22 cellular contexts compared by ENCODE assay signal in the genomic region with DNA sequence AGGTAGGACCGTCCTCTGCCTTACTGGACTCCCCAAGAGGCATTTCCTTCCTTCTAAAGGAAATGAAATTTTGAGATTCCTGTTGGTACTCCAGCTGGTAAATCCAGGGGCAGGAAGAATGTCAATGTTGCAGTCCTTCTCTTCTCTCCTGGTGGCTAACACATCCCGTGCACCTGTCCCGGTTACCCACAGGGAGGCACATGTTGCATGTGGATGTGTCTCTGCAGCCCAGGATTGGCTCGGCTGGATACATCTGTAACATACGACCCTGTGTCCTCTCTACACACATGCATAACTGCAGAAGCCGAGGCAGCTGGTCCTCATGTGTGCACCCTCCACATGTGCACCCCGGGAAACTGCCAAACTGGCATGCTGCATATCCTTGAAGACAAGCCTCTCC. TPM values are rescaled to one million over a fixed set of nuclear protein-coding genes. Genes with fewer than 3 reads are reported as not detected.
DNase-seq lines count a peak whose midpoint lies in the region.
"Had no signal": no experiment of that assay in that cellular context is flagged by ENCODE, and none has a peak within 500 bp of the region (broad histone marks: within the 10 kb centered on the region; RNA-seq: fewer than 3 reads in every experiment).

No MANE protein-coding gene starts in this region.

- H3K9ac ChIP-seq in mesendoderm (ENCODE audit: low read length), result no peak overlapping the region

- no peak overlapping the region for H2BK15ac ChIP-seq in mesendoderm (replicated peaks; ENCODE audit: low read depth)

- no peaks in the 10 kb centered on the region for H3K36me3 ChIP-seq in CD8-positive, alpha-beta memory T cell (ENCODE audit: insufficient read depth, low read length)
- no peaks in the 10 kb centered on the region for H3K36me3 ChIP-seq in mesendoderm (ENCODE audit: control insufficient read depth, insufficient read depth, low read length)
- H3K36me3 ChIP-seq: SJSA1, tibial nerve had no signal

- H3K4me1 Mint-ChIP-seq in CD8-positive, alpha-beta memory T cell, result peaks cover 4 to 15% (median 7%) of the 10 kb centered on the region in 3 donors

- H3K27ac Mint-ChIP-seq in CD8-positive, alpha-beta memory T cell, result no peak overlapping the region
- H3K27ac Mint-ChIP-seq: activated CD8-positive, alpha-beta T cell treated with anti-CD3 and anti-CD28 coated beads for 36 hours; dendritic cell treated with granulocyte-macrophage colony-stimulating factor and Interleukin-4, amounts not matched to agents 40 ng/mL and 50 ng/mL, for 4 days; T-helper 2 cell treated with Interferon-gamma antibody and Interleukin-4, amounts not matched to agents 5 μg/mL and 100 μg/mL, for 36 hours had no signal

- H2BK5ac ChIP-seq in mesendoderm (ENCODE audit: low read length), result no peak overlapping the region

- no peaks in the 10 kb centered on the region for H3K79me1 ChIP-seq in mesendoderm (ENCODE audit: low read length)

- H3K4me3 ChIP-seq in CD8-positive, alpha-beta memory T cell (ENCODE audit: low read length), result no peak overlapping the region
- H3K4me3 ChIP-seq in mesendoderm (ENCODE audit: low read length), result no peak overlapping the region

- peaks cover 9% of the 10 kb centered on the region for H3K4me1 ChIP-seq in CD8-positive, alpha-beta memory T cell (ENCODE audit: insufficient read depth, low read length)
- H3K4me1 ChIP-seq in mesendoderm (ENCODE audit: control insufficient read depth, low read depth, low read length), result peaks cover 15% of the 10 kb centered on the region

- H3K9me3 ChIP-seq in CD8-positive, alpha-beta memory T cell (ENCODE audit: low read length), result no peaks in the 10 kb centered on the region

- DNase-seq in NCI-H1092 treated with DMSO at 0.1 percent for 48 hours (lab: John Stamatoyannopoulos, UW) (peak; percentile 24), NCI-H1092 (lab: John Stamatoyannopoulos, UW) (no peak), NCI-H510A treated with DMSO at 0.1 percent for 48 hours (lab: John Stamatoyannopoulos, UW) (peak; percentile 61), mesendoderm (peak; percentile 17), CD1c-positive myeloid dendritic cell (ENCODE audit: extremely low spot score) (no peak), GOT3 (lab: John Stamatoyannopoulos, UW) (no peak)
- no peak for DNase-seq in CD8-positive, alpha-beta memory T cell
- no peak for DNase-seq in central memory CD4-positive, alpha-beta T cell
- DNase-seq: DMS 273 treated with DMSO at 0.1 percent for 48 hours, islet precursor cell, NCI-H187 treated with DMSO at 0.1 percent for 48 hours had no signal

- no peaks in the 10 kb centered on the region for H3K36me3 Mint-ChIP-seq in CD8-positive, alpha-beta memory T cell

- CTCF ChIA-PET in CD8-positive, alpha-beta memory T cell (lab: Charles Lee), result no interaction called here

- no peak overlapping the region for H3K56ac ChIP-seq in mesendoderm (ENCODE audit: low read length)

- H3K27me3 Mint-ChIP-seq in CD8-positive, alpha-beta memory T cell, result peaks cover 15 to 51% of the 10 kb centered on the region in 2 donors

- no peak overlapping the region for H4K5ac ChIP-seq in mesendoderm (ENCODE audit: low read length)

- no peak overlapping the region for H4K8ac ChIP-seq in mesendoderm (ENCODE audit: low read depth, low read length)

- WGBS in mesendoderm (ENCODE audit: extremely low coverage, insufficient coverage, low lambda C conversion rate), result no CpG with 5 or more reads among the region's 7 CpGs

- H2AK5ac ChIP-seq in mesendoderm (ENCODE audit: low read length), result no peak overlapping the region

- H3K9me3 Mint-ChIP-seq in CD8-positive, alpha-beta memory T cell, result peaks cover 0 to 1% (median 0%) of the 10 kb centered on the region in 5 donors
- H3K9me3 Mint-ChIP-seq: activated CD8-positive, alpha-beta T cell treated with anti-CD3 and anti-CD28 coated beads for 36 hours; activated T-cell treated with anti-CD3 and anti-CD28 coated beads, Interleukin-2, amount 50 U/mL, for 4 hours; dendritic cell treated with granulocyte-macrophage colony-stimulating factor and Interleukin-4, amounts not matched to agents 40 ng/mL and 50 ng/mL, for 4 days; T-helper 2 cell treated with Interferon-gamma antibody and Interleukin-4, amounts not matched to agents 5 μg/mL and 100 μg/mL, for 36 hours had no signal

- POLR2A ChIA-PET in CD8-positive, alpha-beta memory T cell (lab: Charles Lee), result no interaction called here

- no peaks in the 10 kb centered on the region for H3K79me2 ChIP-seq in mesendoderm (ENCODE audit: control insufficient read depth, insufficient read depth, low read length)

- no peak overlapping the region for H2BK120ac ChIP-seq in mesendoderm (ENCODE audit: low read depth, low read length)

- no peak overlapping the region for H3K27ac ChIP-seq in CD8-positive, alpha-beta memory T cell (ENCODE audit: low read depth, low read length)
- H3K27ac ChIP-seq in mesendoderm (ENCODE audit: low read depth, low read length), result no peak overlapping the region
- H3K27ac ChIP-seq: 22Rv1, SJSA1, tibial nerve had no signal

- H3K4ac ChIP-seq in mesendoderm (ENCODE audit: low read depth, low read length), result no peak overlapping the region

- no peak overlapping the region for H3K23ac ChIP-seq in mesendoderm (ENCODE audit: low read length)

- no peak overlapping the region for H3K18ac ChIP-seq in mesendoderm (ENCODE audit: low read length)

- H3K27me3 ChIP-seq in CD8-positive, alpha-beta memory T cell (ENCODE audit: insufficient read depth, low read length, poor library complexity, severe bottlenecking), result peaks cover 4% of the 10 kb centered on the region
- H3K27me3 ChIP-seq in mesendoderm (ENCODE audit: insufficient read depth, low read length, poor library complexity), result peaks cover 7% of the 10 kb centered on the region

- peak overlapping the region in 5 of 7 donors; percentile 24 to 46 (median 38) for H3K4me3 Mint-ChIP-seq in CD8-positive, alpha-beta memory T cell
- H3K4me3 Mint-ChIP-seq: activated CD8-positive, alpha-beta T cell treated with anti-CD3 and anti-CD28 coated beads for 36 hours; dendritic cell treated with granulocyte-macrophage colony-stimulating factor and Interleukin-4, amounts not matched to agents 40 ng/mL and 50 ng/mL, for 4 days had no signal

- no peak overlapping the region for H3K4me2 ChIP-seq in mesendoderm (ENCODE audit: low read length)

RNA-seq across cellular contexts. Expression of a gene that starts 1.3 kb away (rescaled TPM):
- not detected for total RNA-seq in CD8-positive, alpha-beta memory T cell
- 0.29 TPM for polyA plus RNA-seq in CD8-positive, alpha-beta memory T cell
- 0.14 TPM for polyA plus RNA-seq in mesendoderm (2013, experiment 1 of 2)
- polyA plus RNA-seq in mesendoderm (2013, experiment 2 of 2), result 0.18 TPM
- total RNA-seq: activated CD8-positive, alpha-beta T cell treated with anti-CD3 and anti-CD28 coated beads for 36 hours; activated T-cell treated with anti-CD3 and anti-CD28 coated beads, Interleukin-2, amount 50 U/mL, for 4 hours; fibroblast of villous mesenchyme; lung microvascular endothelial cell; M059J; PC-3; SJSA1; tibial nerve had no signal

Comparison
In these comparisons a context has a peak if more than half of its experiments do, and no peak if none do; other contexts are left out.
1. DNase-seq: peak in NCI-H1092 treated with DMSO at 0.1 percent for 48 hours (single experiment), NCI-H510A treated with DMSO at 0.1 percent for 48 hours (single experiment) and mesendoderm (single experiment); none in NCI-H1092 (single experiment), CD8-positive, alpha-beta memory T cell (0 of 5), CD1c-positive myeloid dendritic cell (single experiment), GOT3 (single experiment) and central memory CD4-positive, alpha-beta T cell (single experiment).